In the genomic region with DNA sequence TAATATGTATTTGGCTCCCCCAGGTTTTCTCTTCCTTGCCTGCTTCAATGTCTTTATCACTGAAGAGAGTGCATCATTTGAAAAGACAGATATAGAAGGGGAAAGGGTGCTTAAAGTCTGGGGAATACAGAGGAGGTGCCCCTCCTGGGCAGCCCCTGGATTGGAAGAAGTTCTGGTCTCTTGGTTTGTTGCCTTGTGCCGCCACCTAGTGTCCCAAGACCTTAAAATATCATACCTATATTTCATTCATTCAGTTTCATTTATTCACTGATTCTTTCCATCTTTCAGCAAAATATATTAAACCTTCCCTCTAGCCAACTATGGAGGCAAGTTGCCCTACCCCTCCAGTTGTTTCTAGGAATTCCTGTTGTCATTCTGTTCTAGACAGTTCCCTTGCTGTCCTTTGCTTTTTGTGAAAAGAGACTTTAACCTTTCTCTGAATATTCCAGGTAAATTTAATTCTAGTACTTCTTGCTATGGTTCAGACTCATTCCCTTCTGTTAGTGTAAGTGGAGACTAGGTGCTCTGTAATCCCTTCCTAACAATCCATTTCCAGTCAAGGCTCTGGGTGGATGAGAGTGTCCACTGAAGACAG, we compare ENCODE assay signal across 8 cellular contexts. TPM values are rescaled to one million over a fixed set of nuclear protein-coding genes. Genes with fewer than 3 reads are reported as not detected.
DNase-seq lines count a peak whose midpoint lies in the region; ATAC-seq and TF ChIP-seq lines count a peak whose summit lies in the region.

No MANE protein-coding gene starts in this region.

- H4K20me1 ChIP-seq in GM23248 (ENCODE audit: insufficient read depth) = no peaks in the 10 kb centered on the region

- no peak overlapping the region for H3K4me3 Mint-ChIP-seq in natural killer cell

- H2AFZ ChIP-seq in GM23248 = no peak overlapping the region

- no peaks in the 10 kb centered on the region for H3K4me1 ChIP-seq in GM23248 (ENCODE audit: insufficient read depth)
- no peaks in the 10 kb centered on the region for H3K4me1 ChIP-seq in SJCRH30

- no peak overlapping the region for H3K27ac Mint-ChIP-seq in natural killer cell

- no peaks in the 10 kb centered on the region for H3K79me2 ChIP-seq in GM23248 (ENCODE audit: insufficient read depth)

- no peaks in the 10 kb centered on the region for H3K9me3 Mint-ChIP-seq in natural killer cell

- no peak overlapping the region for H3K9ac ChIP-seq in GM23248

- no peak overlapping the region for H3K4me2 ChIP-seq in GM23248 (ENCODE audit: unreplicated experiment)

- intact Hi-C loops in natural killer cell (cut with micrococcal nuclease) = loop anchor here (1.0 to 5.0 kb wide), 2 partner anchors 59 to 352 kb away; no protein-coding TSS in a partner anchor

- DNase-seq in Caki2 (ENCODE audit: low read depth) (peak; percentile 25), GM23248 (peak; percentile 47), SJCRH30 (peak; percentile 21 to 60), erythroblast (lab: John Stamatoyannopoulos, UW) (peak; percentile 51 to 63), natural killer cell (no peak)

- in situ Hi-C loops in Caki2 (cut with HindIII; ENCODE audit: low pct_unique_long_range_greater_than_20kb, low sequenced_read_pairs) = no loop called here
- in situ Hi-C loops in GM23248 (cut with MboI) = loop anchor here (10.0 kb wide), 1 partner anchor 60 kb away; no protein-coding TSS in a partner anchor

- ATAC-seq in HG02642 (IDR thresholded peaks at IDR 0.05; ENCODE audit: poor library complexity, unreplicated experiment) (no peak), GM19463 (IDR thresholded peaks at IDR 0.05; ENCODE audit: unreplicated experiment) (no peak), natural killer cell (no peak), HG02973 (IDR thresholded peaks at IDR 0.05; ENCODE audit: unreplicated experiment) (no peak)

- H3K27ac ChIP-seq in GM23248 = no peak overlapping the region
- H3K27ac ChIP-seq in SJCRH30 = no peak overlapping the region

- no peaks in the 10 kb centered on the region for H3F3A ChIP-seq in GM23248 (ENCODE audit: insufficient read depth)

- no peaks in the 10 kb centered on the region for H3K9me2 ChIP-seq in GM23248 (ENCODE audit: insufficient read depth)

- no peak for TF ChIP-seq POLR2A in erythroblast (IDR thresholded peaks at IDR 0.05; ENCODE audit: low read length)

- H3K27me3 ChIP-seq in GM23248 (replicated peaks; ENCODE audit: insufficient read depth) = peaks cover 56% of the 10 kb centered on the region
- H3K27me3 ChIP-seq in SJCRH30 = peaks cover 15% of the 10 kb centered on the region

- no peak for TF ChIP-seq CTCF in natural killer cell (IDR thresholded peaks at IDR 0.05)

- H3K36me3 Mint-ChIP-seq in natural killer cell = no peaks in the 10 kb centered on the region

- 3 to 7% methylated on average over 1 of the region's 1 CpG for WGBS in GM23248 (ENCODE audit: low coverage in 1 of 2, low lambda C conversion rate in 2 of 2, missing lambda C conversion rate in 2 of 2), 2 experiments

- H3K9me3 ChIP-seq in GM23248 (ENCODE audit: low read depth) (no peaks in the 10 kb centered on the region), SJCRH30 (replicated peaks) (no peaks in the 10 kb centered on the region)

- H3K27me3 Mint-ChIP-seq in natural killer cell (ENCODE audit: low read depth in 2 of 2) = peaks cover 56 to 65% of the 10 kb centered on the region in 2 donors

- H3K36me3 ChIP-seq in GM23248 (ENCODE audit: low read depth) (no peaks in the 10 kb centered on the region), SJCRH30 (no peaks in the 10 kb centered on the region)

- H3K4me3 ChIP-seq in GM23248 = no peak overlapping the region
- no peak overlapping the region for H3K4me3 ChIP-seq in SJCRH30

- H3K4me1 Mint-ChIP-seq in natural killer cell = no peaks in the 10 kb centered on the region

RNA-seq across cellular contexts. Expression of gene MEF2D, which starts 56.1 kb away (rescaled TPM):
- 2.7 and 6.2 TPM in 2 replicates for total RNA-seq in Caki2 (2014; rRNA removed; shearing (Covaris generic); ENCODE audit: low replicate concordance)
- total RNA-seq in GM23248 (2014; rRNA removed; shearing (Covaris generic)) = 22.3 and 23.6 TPM in 2 replicates
- 32.1 and 34.1 TPM in 2 replicates for polyA plus RNA-seq in GM23248 (2016; fragmentation: Nextera tagmentation; extraction: Ambion mirVana)
- total RNA-seq in SJCRH30 (2014; rRNA removed; shearing (Covaris generic)) = 10.0 and 13.3 TPM in 2 replicates
- total RNA-seq in natural killer cell = 100 to 1,000 TPM; 232 to 298 (median 284) TPM
